Comparison of ENCODE assay signal across 1 cellular context in the genomic region with DNA sequence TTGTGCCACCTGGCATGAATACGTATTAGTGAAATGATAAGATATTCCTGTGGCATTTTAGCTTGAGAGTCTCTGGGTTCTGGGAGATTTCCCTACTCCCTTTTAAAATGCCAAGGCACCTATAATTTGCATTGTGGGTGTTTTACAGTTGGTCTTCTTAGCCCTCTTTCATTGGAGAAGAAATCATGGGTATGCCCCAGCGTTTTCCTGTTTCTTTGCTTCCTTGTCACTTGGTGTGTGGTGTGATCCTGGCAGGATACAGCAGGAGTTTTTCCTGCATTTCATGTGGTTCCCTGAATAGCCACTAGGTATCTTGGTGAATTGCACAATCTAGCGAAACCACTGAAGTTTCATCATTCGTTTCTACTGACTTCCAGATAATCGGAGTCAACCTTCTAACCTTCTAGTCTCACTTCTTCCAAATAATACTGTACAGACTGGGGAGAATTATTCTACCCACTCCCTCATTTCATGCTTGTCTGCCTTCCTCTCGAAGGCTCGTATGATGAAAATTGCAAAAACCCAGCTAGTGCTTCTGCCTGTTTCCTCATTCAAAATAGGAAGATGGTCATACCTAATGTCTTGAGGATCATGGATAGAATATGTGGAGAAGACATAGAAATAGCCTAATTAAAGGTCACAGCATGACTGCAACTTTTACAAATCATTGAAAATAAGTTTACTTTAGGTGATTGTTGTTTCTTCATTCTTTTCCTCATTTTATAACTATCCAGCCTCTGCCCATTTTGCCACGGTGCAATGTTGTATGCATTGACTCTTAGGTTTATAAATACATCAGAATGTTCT.
A peak's percentile ranks its signal among the peaks of the same experiment; 100 is the strongest.
TF ChIP-seq lines count a peak whose summit lies in the region.

No MANE protein-coding gene starts in this region.

TF ChIP-seq in IMR-90, 13 proteins besides CTCF, POLR2A, EP300 and RAD21:
- TF ChIP-seq CEBPB (IDR thresholded peaks at IDR 0.05; ENCODE audit: low read depth, low read length) (peak; percentile 99), CHD1 (IDR thresholded peaks at IDR 0.05; ENCODE audit: low read depth, low read length) (peak; percentile 97; the same call in 1 of the 2 replicates), MXI1 (IDR thresholded peaks at IDR 0.05; ENCODE audit: borderline replicate concordance, low read depth, low read length) (peak; percentile 45), MAZ (IDR thresholded peaks at IDR 0.05; ENCODE audit: borderline replicate concordance, low read depth, low read length) (no peak)
